14 cellular contexts compared by ENCODE assay signal in genomic region chr14:79822034-79822433, GRCh38.
DNase-seq lines count a peak whose midpoint lies in the region; ATAC-seq lines count a peak whose summit lies in the region.
"Had no signal": no experiment of that assay in that cellular context is flagged by ENCODE, and none has a peak within 500 bp of the region (broad histone marks: within the 10 kb centered on the region; RNA-seq: fewer than 3 reads in every experiment).

No MANE protein-coding gene starts in this region.

- no peak overlapping the region for H3K23ac ChIP-seq in mesenchymal stem cell (ENCODE audit: low read length in 2 of 2)

- no peak overlapping the region for H3K4me2 ChIP-seq in mesenchymal stem cell (ENCODE audit: low read length, poor library complexity, severe bottlenecking)

- H3K9ac ChIP-seq in HUES48 (ENCODE audit: low read depth, low read length) (no peak overlapping the region), mesenchymal stem cell (ENCODE audit: low read length) (no peak overlapping the region)
- H3K9ac ChIP-seq: GM23248 had no signal

- no peak overlapping the region for H2BK120ac ChIP-seq in mesenchymal stem cell (ENCODE audit: low read depth, low read length)

- no peaks in the 10 kb centered on the region for H3K79me1 ChIP-seq in mesenchymal stem cell (replicated peaks; ENCODE audit: low read length, poor library complexity, severe bottlenecking)

- H2BK12ac ChIP-seq in mesenchymal stem cell (ENCODE audit: low read length in 2 of 2): no peak overlapping the region

- H2BK5ac ChIP-seq in mesenchymal stem cell (ENCODE audit: low read depth, low read length, poor library complexity, severe bottlenecking): no peak overlapping the region

- no peak overlapping the region for H2AK5ac ChIP-seq in mesenchymal stem cell (ENCODE audit: low read length, severe bottlenecking)

- H3K27ac ChIP-seq in HUES48 (ENCODE audit: low read depth, low read length) (peak overlapping the region; percentile 42), substantia nigra (ENCODE audit: low read depth, low read length, poor library complexity, severe bottlenecking) (peak overlapping the region; percentile 35), mesenchymal stem cell (ENCODE audit: low read length, poor library complexity, severe bottlenecking) (no peak overlapping the region)
- H3K27ac ChIP-seq: GM23248 had no signal

- no peak overlapping the region for H3K14ac ChIP-seq in mesenchymal stem cell (ENCODE audit: low read length in 2 of 2)

- H3K27me3 ChIP-seq in HUES48 (ENCODE audit: control insufficient read depth, insufficient read depth, low read length) (no peaks in the 10 kb centered on the region), mesenchymal stem cell (ENCODE audit: control insufficient read depth in 1 of 2, insufficient read depth in 1 of 2, low read length in 2 of 2) (no peaks in the 10 kb centered on the region)

- DNase-seq in left lobe of liver (ENCODE audit: low spot score): no peak
- no peak for DNase-seq in substantia nigra (lab: John Stamatoyannopoulos, UW)
- no peak for DNase-seq in NCI-H526 treated with DMSO at 0.1 percent for 48 hours (lab: John Stamatoyannopoulos, UW)
- DNase-seq in mesenchymal stem cell: no peak
- DNase-seq: CD4-positive, alpha-beta T cell; CD8-positive, alpha-beta memory T cell; DMS53; DMS79 treated with DMSO at 0.1 percent for 48 hours; GF-D8; GM23248; H7 had no signal

- H3K36me3 ChIP-seq in HUES48 (ENCODE audit: control insufficient read depth, insufficient read depth, low read length): no peaks in the 10 kb centered on the region
- H3K36me3 ChIP-seq in mesenchymal stem cell (ENCODE audit: control insufficient read depth in 1 of 2, insufficient read depth in 2 of 2, low read depth in 1 of 2, low read length in 2 of 2): no peaks in the 10 kb centered on the region

- H2BK15ac ChIP-seq in mesenchymal stem cell (ENCODE audit: low read depth, poor library complexity, severe bottlenecking): no peak overlapping the region

- H3K18ac ChIP-seq in mesenchymal stem cell (ENCODE audit: low read depth in 1 of 2, low read length in 2 of 2): no peak overlapping the region

- H3K9me3 ChIP-seq in HUES48 (ENCODE audit: control insufficient read depth, insufficient read depth, low read length): no peaks in the 10 kb centered on the region
- H3K9me3 ChIP-seq in mesenchymal stem cell (ENCODE audit: control insufficient read depth, low read length): no peaks in the 10 kb centered on the region

- no peak overlapping the region for H3K4ac ChIP-seq in mesenchymal stem cell (ENCODE audit: low read depth in 1 of 2, low read length in 2 of 2)

- H3K4me1 ChIP-seq in HUES48 (ENCODE audit: control insufficient read depth, insufficient read depth, low read length) (peaks cover 32% of the 10 kb centered on the region), mesenchymal stem cell (ENCODE audit: control insufficient read depth, insufficient read depth, low read depth, low read length) (no peaks in the 10 kb centered on the region)

- ATAC-seq in left lobe of liver (peak; percentile 41), HG03139 (IDR thresholded peaks at IDR 0.05; ENCODE audit: unreplicated experiment) (no peak)
- ATAC-seq: HCT116 had no signal

- H4K91ac ChIP-seq in mesenchymal stem cell (ENCODE audit: low read length): no peak overlapping the region

- H2AFZ ChIP-seq in mesenchymal stem cell (ENCODE audit: low read depth, low read length): no peak overlapping the region
- H2AFZ ChIP-seq: GM23248 had no signal

- H4K8ac ChIP-seq in mesenchymal stem cell (ENCODE audit: low read length): no peak overlapping the region

- WGBS in mesenchymal stem cell: 100% methylated on average over 2 of the region's 2 CpGs

- no peak overlapping the region for H3K4me3 ChIP-seq in HUES48 (ENCODE audit: low read depth, low read length)
- no peak overlapping the region for H3K4me3 ChIP-seq in mesenchymal stem cell (ENCODE audit: insufficient read depth in 1 of 2, low read depth in 1 of 2, low read length in 2 of 2)
- H3K4me3 ChIP-seq: GM23248 had no signal
